Comparison of ENCODE assay signal across 24 cellular contexts in genomic region chr5:173882632-173883031, GRCh38. TPM values are rescaled to one million over a fixed set of nuclear protein-coding genes. Genes with fewer than 3 reads are reported as not detected.
A peak's percentile ranks its signal among the peaks of the same experiment; 100 is the strongest.
DNase-seq lines count a peak whose midpoint lies in the region; ATAC-seq and TF ChIP-seq lines count a peak whose summit lies in the region.
"Had no signal": no experiment of that assay in that cellular context is flagged by ENCODE, and none has a peak within 500 bp of the region (broad histone marks: within the 10 kb centered on the region; RNA-seq: fewer than 3 reads in every experiment).

No MANE protein-coding gene starts in this region.

- ATAC-seq in RWPE2 (ENCODE audit: low read depth) (peak; percentile 45; the same call in 1 of the 3 replicates), esophagus mucosa (peak; percentile 7), natural killer cell (no peak), GM21737 (IDR thresholded peaks at IDR 0.05; ENCODE audit: unreplicated experiment) (no peak)
- ATAC-seq: activated CD8-positive, alpha-beta memory T cell treated with anti-CD3 and anti-CD28 coated beads, Interleukin-2, amount 10 ng/mL, durations not matched to agents 7 days and 5 days; effector memory CD8-positive, alpha-beta T cell; left cardiac atrium had no signal

- no peak overlapping the region for H3K4me3 Mint-ChIP-seq in natural killer cell
- H3K4me3 Mint-ChIP-seq: activated CD4-positive, alpha-beta T cell treated with anti-CD3 and anti-CD28 coated beads, Interleukin-2, amount 10 ng/mL, durations not matched to agents 24 days and 14 days; activated CD8-positive, alpha-beta memory T cell treated with anti-CD3 and anti-CD28 coated beads, Interleukin-2, amount 10 ng/mL, durations not matched to agents 7 days and 5 days; CD14-positive monocyte; effector memory CD8-positive, alpha-beta T cell; naive B cell had no signal

- no peaks in the 10 kb centered on the region for H3K36me3 ChIP-seq in RWPE2 (ENCODE audit: low read depth)
- H3K36me3 ChIP-seq: SJCRH30, thoracic aorta had no signal

- H3K9me3 ChIP-seq in RWPE2 (ENCODE audit: severe bottlenecking) = no peaks in the 10 kb centered on the region
- H3K9me3 ChIP-seq: SJCRH30, thoracic aorta had no signal

- no peak overlapping the region for H3K27ac Mint-ChIP-seq in natural killer cell
- H3K27ac Mint-ChIP-seq: activated CD4-positive, alpha-beta T cell treated with anti-CD3 and anti-CD28 coated beads, Interleukin-2, amount 10 ng/mL, durations not matched to agents 24 days and 14 days; activated CD8-positive, alpha-beta memory T cell treated with anti-CD3 and anti-CD28 coated beads, Interleukin-2, amount 10 ng/mL, durations not matched to agents 7 days and 5 days; effector memory CD8-positive, alpha-beta T cell; naive B cell had no signal

- H3K27me3 ChIP-seq in RWPE2 (ENCODE audit: insufficient read depth, poor library complexity, severe bottlenecking) = no peaks in the 10 kb centered on the region
- H3K27me3 ChIP-seq: SJCRH30 had no signal

- H3K27me3 Mint-ChIP-seq in natural killer cell (ENCODE audit: low read depth in 2 of 2) = no peaks in the 10 kb centered on the region
- H3K27me3 Mint-ChIP-seq: activated CD4-positive, alpha-beta T cell treated with anti-CD3 and anti-CD28 coated beads, Interleukin-2, amount 10 ng/mL, durations not matched to agents 24 days and 14 days; activated CD8-positive, alpha-beta memory T cell treated with anti-CD3 and anti-CD28 coated beads, Interleukin-2, amount 10 ng/mL, durations not matched to agents 7 days and 5 days; effector memory CD8-positive, alpha-beta T cell; naive B cell had no signal

- no peaks in the 10 kb centered on the region for H3K36me3 Mint-ChIP-seq in natural killer cell

- H3K27ac ChIP-seq in RWPE2 (ENCODE audit: poor library complexity, severe bottlenecking) = no peak overlapping the region
- H3K27ac ChIP-seq: thoracic aorta had no signal

- no peak overlapping the region for H3K4me3 ChIP-seq in RWPE2 (ENCODE audit: severe bottlenecking)
- H3K4me3 ChIP-seq: SJCRH30, thoracic aorta had no signal

- DNase-seq in EH (ENCODE audit: low read depth) = peak; percentile 46
- DNase-seq in HT1080 (ENCODE audit: low read depth) = peak; percentile 61
- no peak for DNase-seq in RWPE2 (ENCODE audit: low spot score)
- DNase-seq in DMS 273 treated with DMSO at 0.1 percent for 48 hours (lab: John Stamatoyannopoulos, UW) = no peak
- no peak for DNase-seq in activated CD4-positive, alpha-beta T cell treated with anti-CD3 and anti-CD28 coated beads, Interleukin-2, amount 50 U/mL, for 1 hour
- no peak for DNase-seq in natural killer cell
- DNase-seq: activated CD4-positive, alpha-beta T cell treated with anti-CD3 and anti-CD28 coated beads, Interleukin-2, amount 10 ng/mL, durations not matched to agents 24 days and 14 days; activated CD8-positive, alpha-beta memory T cell treated with anti-CD3 and anti-CD28 coated beads, Interleukin-2, amount 10 ng/mL, durations not matched to agents 7 days and 5 days; DMS153; effector memory CD8-positive, alpha-beta T cell; left cardiac atrium; mesenchymal stem cell; MV-4-11; naive B cell; NCI-H187; small intestine; stimulated activated CD4-positive, alpha-beta T cell treated with anti-CD3 and anti-CD28 coated beads, Interleukin-2, amount 100 ng/mL, for 24 hours; stimulated activated naive CD4-positive, alpha-beta T cell; T-helper 1 cell had no signal

- H3K9me3 Mint-ChIP-seq in natural killer cell = no peaks in the 10 kb centered on the region
- H3K9me3 Mint-ChIP-seq: effector memory CD8-positive, alpha-beta T cell had no signal

- intact Hi-C loops in natural killer cell (cut with micrococcal nuclease) = no loop called here

- H3K4me1 ChIP-seq in RWPE2 (ENCODE audit: insufficient read depth, poor library complexity, severe bottlenecking) = peaks cover 8% of the 10 kb centered on the region

- H3K4me1 Mint-ChIP-seq in natural killer cell = peaks cover 34 to 36% of the 10 kb centered on the region in 2 donors

- TF ChIP-seq CTCF in RWPE2 (IDR thresholded peaks at IDR 0.05; ENCODE audit: poor library complexity, severe bottlenecking) (no peak), natural killer cell (IDR thresholded peaks at IDR 0.05) (no peak)

RNA-seq across cellular contexts. Expression of gene CPEB4, which starts 5.5 kb away (rescaled TPM):
- total RNA-seq in HT1080 (2014; rRNA removed; shearing (Covaris generic)) = 11.1 and 12.8 TPM in 2 replicates
- polyA plus RNA-seq in HT1080 (2015; cell fraction: cytosol; rRNA removed) = 7.0 and 9.0 TPM in 2 replicates
- polyA plus RNA-seq in HT1080 (2015; cell fraction: nucleus; rRNA removed) = 13.8 and 16.7 TPM in 2 replicates
- total RNA-seq in esophagus mucosa (38.5 TPM), natural killer cell (10 to 100 TPM; 44.4 to 60.4 (median 55.1) TPM)

Comparison
In these comparisons a context has a peak if more than half of its experiments do, and no peak if none do; other contexts are left out.
1. DNase-seq: peak in EH (single experiment) and HT1080 (single experiment); none in RWPE2 (single experiment), DMS 273 treated with DMSO at 0.1 percent for 48 hours (single experiment), activated CD4-positive, alpha-beta T cell treated with anti-CD3 and anti-CD28 coated beads, Interleukin-2, amount 50 U/mL, for 1 hour (single experiment) and natural killer cell (single experiment).
2. ATAC-seq: peak in RWPE2 (single experiment) and esophagus mucosa (single experiment); none in natural killer cell (0 of 3) and GM21737 (single experiment).